1 cellular context compared by ENCODE assay signal in the genomic region with DNA sequence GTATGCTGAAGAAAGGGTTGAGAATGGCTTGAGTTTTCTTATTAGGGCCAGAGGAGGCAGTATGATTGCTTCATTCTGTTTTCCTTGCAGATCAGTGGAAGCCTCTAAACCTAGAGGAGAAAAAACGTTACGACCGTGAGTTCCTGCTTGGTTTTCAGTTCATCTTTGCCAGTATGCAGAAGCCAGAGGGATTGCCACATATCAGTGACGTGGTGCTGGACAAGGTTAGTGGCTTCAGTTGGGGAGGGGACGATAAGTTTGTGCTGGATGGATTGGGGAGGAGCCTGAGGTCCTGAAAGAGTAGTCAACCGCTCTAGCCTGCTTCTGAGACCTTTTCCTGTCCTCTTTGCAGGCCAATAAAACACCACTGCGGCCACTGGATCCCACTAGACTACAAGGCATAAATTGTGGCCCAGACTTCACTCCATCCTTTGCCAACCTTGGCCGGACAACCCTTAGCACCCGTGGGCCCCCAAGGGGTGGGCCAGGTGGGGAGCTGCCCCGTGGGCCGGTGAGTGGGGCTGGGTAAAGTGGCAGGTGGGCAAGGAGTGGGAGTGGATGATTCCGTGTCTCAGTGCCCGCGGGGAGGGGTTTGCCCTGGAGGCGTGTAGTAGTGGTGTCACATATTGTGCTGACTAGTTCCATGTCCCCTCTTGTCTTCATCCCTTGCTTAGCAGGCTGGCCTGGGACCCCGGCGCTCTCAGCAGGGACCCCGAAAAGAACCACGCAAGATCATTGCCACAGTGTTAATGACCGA.
TF ChIP-seq lines count a peak whose summit lies in the region.

No MANE protein-coding gene starts in this region.

TF ChIP-seq in GM23338, 12 proteins besides CTCF, POLR2A, EP300 and RAD21 (continued from another document):
- no peak for TF ChIP-seq ZNF462 (CRISPR knock-in tag; IDR thresholded peaks at IDR 0.05)
- TF ChIP-seq EZH2phosphoT487 (IDR thresholded peaks at IDR 0.05; ENCODE audit: unreplicated experiment), result no peak
- no peak for TF ChIP-seq EZH2 (IDR thresholded peaks at IDR 0.05; ENCODE audit: low read depth, unreplicated experiment)
- no peak for TF ChIP-seq ZNF114 (CRISPR knock-in tag; IDR thresholded peaks at IDR 0.05)
- no peak for TF ChIP-seq ETS1 (IDR thresholded peaks at IDR 0.05)
- TF ChIP-seq STAT1 (IDR thresholded peaks at IDR 0.05; ENCODE audit: unreplicated experiment), result no peak
